Comparison of ENCODE assay signal across 1 cellular context in genomic region chr14:34614638-34615037, GRCh38.
TF ChIP-seq lines count a peak whose summit lies in the region.

No MANE protein-coding gene starts in this region.

TF ChIP-seq in GM12878, 131 proteins besides CTCF, POLR2A, EP300 and RAD21 (continued from another document):
- TF ChIP-seq ZBTB11 (CRISPR knock-in tag; IDR thresholded peaks at IDR 0.05) (no peak), MTA2 (IDR thresholded peaks at IDR 0.05; ENCODE audit: low read depth) (no peak), RB1 (IDR thresholded peaks at IDR 0.05; ENCODE audit: borderline replicate concordance) (no peak), CEBPZ (IDR thresholded peaks at IDR 0.05; ENCODE audit: low read depth, low read length) (no peak), GABPA (IDR thresholded peaks at IDR 0.05; ENCODE audit: low read depth) (no peak), MEF2A (IDR thresholded peaks at IDR 0.05; ENCODE audit: insufficient read depth, low read depth, low read length) (no peak), SMAD1 (IDR thresholded peaks at IDR 0.05; ENCODE audit: low read depth, partially characterized antibody) (no peak), TAF1 (IDR thresholded peaks at IDR 0.05; ENCODE audit: borderline replicate concordance, low read depth, low read length) (no peak), POLR2AphosphoS2 (IDR thresholded peaks at IDR 0.05; ENCODE audit: low read depth, low read length) (no peak), TCF3 (IDR thresholded peaks at IDR 0.05; ENCODE audit: borderline replicate concordance, insufficient read depth, low read depth, low read length) (no peak), IRF4 (IDR thresholded peaks at IDR 0.05; ENCODE audit: low read depth, low read length) (no peak), ZNF622 (IDR thresholded peaks at IDR 0.05) (no peak)
